Comparison of ENCODE assay signal across 18 cellular contexts in the genomic region with DNA sequence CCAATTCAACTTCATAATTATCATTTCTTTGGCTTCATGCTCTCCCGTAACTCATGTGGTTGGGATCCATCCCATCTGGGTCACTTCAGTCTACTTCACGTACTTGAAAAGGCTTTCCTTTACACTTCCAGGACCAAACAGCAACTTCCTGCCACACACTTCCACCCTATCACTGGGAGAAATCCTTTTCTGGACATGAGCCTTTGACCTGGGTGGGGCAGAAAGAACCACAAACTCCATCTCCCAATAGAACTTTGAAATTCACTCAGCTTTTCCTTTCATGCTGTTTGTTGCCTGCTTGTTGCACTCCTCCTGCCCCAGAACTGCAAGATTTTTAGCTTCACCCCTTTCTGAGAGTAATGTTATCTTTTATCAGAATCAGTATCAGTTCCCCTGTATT. TPM values are rescaled to one million over a fixed set of nuclear protein-coding genes. Genes with fewer than 3 reads are reported as not detected.
DNase-seq lines count a peak whose midpoint lies in the region; ATAC-seq, FAIRE-seq and TF ChIP-seq lines count a peak whose summit lies in the region.
"Had no signal": no experiment of that assay in that cellular context is flagged by ENCODE, and none has a peak within 500 bp of the region (broad histone marks: within the 10 kb centered on the region; RNA-seq: fewer than 3 reads in every experiment).

No MANE protein-coding gene starts in this region.

- CTCF ChIA-PET in activated naive CD4-positive, alpha-beta T cell treated with anti-CD3 and anti-CD28 coated beads for 36 hours (lab: Charles Lee) = interaction anchor here (0.6 to 2.8 kb wide), 20 partner anchors 9 to 333 kb away, joined by 3 to 39 read pairs (median 4); partner anchors contain the start of gene CCDC177
- CTCF ChIA-PET in endothelial cell of umbilical vein (lab: Charles Lee) = interaction anchor here (0.6 to 4.7 kb wide), 11 partner anchors 15 to 294 kb away, joined by 3 to 78 read pairs (median 6); no protein-coding TSS in a partner anchor
- CTCF ChIA-PET in activated CD4-positive, alpha-beta T cell treated with anti-CD3 and anti-CD28 coated beads, Interleukin-2, amount 10 ng/mL, durations not matched to agents 7 days and 5 days (lab: Charles Lee) = interaction anchor here (0.6 kb wide), 1 partner anchor 126 kb away, joined by 4 read pairs; no protein-coding TSS in a partner anchor

- H3K79me2 ChIP-seq in endothelial cell of umbilical vein (ENCODE audit: control insufficient read depth, insufficient read depth, low read length) = no peaks in the 10 kb centered on the region

- H3K27ac ChIP-seq in endothelial cell of umbilical vein (ENCODE audit: insufficient read depth, low read depth, low read length) = no peak overlapping the region
- H3K27ac ChIP-seq: 22Rv1, Peyer's patch had no signal

- no peak for TF ChIP-seq CTCF in endothelial cell of umbilical vein (IDR thresholded peaks at IDR 0.05; ENCODE audit: extremely low read depth in 1 of 2, insufficient read depth in 1 of 2, low read depth in 1 of 2, low read length in 2 of 2)

- no peak overlapping the region for H2AFZ ChIP-seq in endothelial cell of umbilical vein (ENCODE audit: low read depth, low read length)

- H3K9me3 Mint-ChIP-seq in activated naive CD4-positive, alpha-beta T cell treated with anti-CD3 and anti-CD28 coated beads for 36 hours = no peaks in the 10 kb centered on the region
- no peaks in the 10 kb centered on the region for H3K9me3 Mint-ChIP-seq in activated naive CD4-positive, alpha-beta T cell treated with anti-CD3 and anti-CD28 coated beads, Interleukin-2, amount 50 U/mL, for 72 hours
- H3K9me3 Mint-ChIP-seq in activated CD4-positive, alpha-beta T cell treated with anti-CD3 and anti-CD28 coated beads, Interleukin-2, amount 10 ng/mL, durations not matched to agents 7 days and 5 days = no peaks in the 10 kb centered on the region
- H3K9me3 Mint-ChIP-seq: CD4-positive, alpha-beta memory T cell had no signal

- peaks cover 2% of the 10 kb centered on the region for H3K4me1 Mint-ChIP-seq in activated naive CD4-positive, alpha-beta T cell treated with anti-CD3 and anti-CD28 coated beads for 36 hours (ENCODE audit: low read depth)
- no peaks in the 10 kb centered on the region for H3K4me1 Mint-ChIP-seq in activated CD4-positive, alpha-beta T cell treated with anti-CD3 and anti-CD28 coated beads, Interleukin-2, amount 10 ng/mL, durations not matched to agents 7 days and 5 days

- peaks cover 0 to 12% of the 10 kb centered on the region in 2 experiments for H3K36me3 ChIP-seq in endothelial cell of umbilical vein (ENCODE audit: control insufficient read depth in 2 of 2, extremely low read depth in 1 of 2, insufficient read depth in 2 of 2, low read length in 2 of 2)

- intact Hi-C loops in activated naive CD4-positive, alpha-beta T cell treated with anti-CD3 and anti-CD28 coated beads for 36 hours (cut with micrococcal nuclease) = no loop called here
- intact Hi-C loops in endothelial cell of umbilical vein (cut with micrococcal nuclease) (loop anchor here (5.0 kb wide), 3 partner anchors 46 to 236 kb away; partner anchors contain the start of genes ERH and SLC39A9), sciatic nerve (cut with DNase I) (loop anchor here (10.0 kb wide), 1 partner anchor 223 kb away; no protein-coding TSS in a partner anchor)

- no peak for TF ChIP-seq POLR2A in endothelial cell of umbilical vein (IDR thresholded peaks at IDR 0.05; ENCODE audit: low read depth, low read length)

- H3K27ac Mint-ChIP-seq in activated naive CD4-positive, alpha-beta T cell treated with anti-CD3 and anti-CD28 coated beads for 36 hours = peak overlapping the region; percentile 22
- H3K27ac Mint-ChIP-seq in activated naive CD4-positive, alpha-beta T cell treated with anti-CD3 and anti-CD28 coated beads, Interleukin-2, amount 50 U/mL, for 72 hours = no peak overlapping the region
- H3K27ac Mint-ChIP-seq in activated CD4-positive, alpha-beta T cell treated with anti-CD3 and anti-CD28 coated beads, Interleukin-2, amount 10 ng/mL, durations not matched to agents 7 days and 5 days = no peak overlapping the region
- H3K27ac Mint-ChIP-seq: B cell had no signal

- H3K9me3 ChIP-seq in endothelial cell of umbilical vein (replicated peaks; ENCODE audit: control insufficient read depth, insufficient read depth, low read length) = no peaks in the 10 kb centered on the region
- H3K9me3 ChIP-seq: HAP-1, Peyer's patch had no signal

- no peak for FAIRE-seq in endothelial cell of umbilical vein (lab: Jason Lieb, UNC)
- FAIRE-seq: GM12878 had no signal

- H3K4me3 Mint-ChIP-seq in activated naive CD4-positive, alpha-beta T cell treated with anti-CD3 and anti-CD28 coated beads for 36 hours = no peak overlapping the region
- no peak overlapping the region for H3K4me3 Mint-ChIP-seq in activated CD4-positive, alpha-beta T cell treated with anti-CD3 and anti-CD28 coated beads, Interleukin-2, amount 10 ng/mL, durations not matched to agents 7 days and 5 days
- H3K4me3 Mint-ChIP-seq: B cell; CD4-positive, alpha-beta memory T cell had no signal

- POLR2A ChIA-PET in endothelial cell of umbilical vein (lab: Charles Lee) = no interaction called here
- POLR2A ChIA-PET in activated CD4-positive, alpha-beta T cell treated with anti-CD3 and anti-CD28 coated beads, Interleukin-2, amount 10 ng/mL, durations not matched to agents 7 days and 5 days (lab: Charles Lee) = no interaction called here

- no peak overlapping the region for H3K4me3 ChIP-seq in endothelial cell of umbilical vein (replicated peaks in 1 of 3; ENCODE audit: insufficient read depth in 1 of 3, low read depth in 1 of 3, low read length in 3 of 3)
- H3K4me3 ChIP-seq: GM12878, HAP-1, Peyer's patch had no signal

- no peak for ATAC-seq in activated naive CD4-positive, alpha-beta T cell treated with anti-CD3 and anti-CD28 coated beads, Interleukin-2, amount 50 U/mL, for 72 hours
- ATAC-seq in sciatic nerve (peak; percentile 82), HG02852 (IDR thresholded peaks at IDR 0.05; ENCODE audit: unreplicated experiment) (no peak), HG02840 (IDR thresholded peaks at IDR 0.05; ENCODE audit: low FRiP score, unreplicated experiment) (no peak)

- no peaks in the 10 kb centered on the region for H3K27me3 ChIP-seq in endothelial cell of umbilical vein (ENCODE audit: control insufficient read depth in 2 of 2, insufficient read depth in 2 of 2, low read length in 2 of 2)
- H3K27me3 ChIP-seq: Peyer's patch had no signal

- H3K27me3 Mint-ChIP-seq in activated naive CD4-positive, alpha-beta T cell treated with anti-CD3 and anti-CD28 coated beads for 36 hours (ENCODE audit: low read depth) = no peaks in the 10 kb centered on the region
- H3K27me3 Mint-ChIP-seq in activated CD4-positive, alpha-beta T cell treated with anti-CD3 and anti-CD28 coated beads, Interleukin-2, amount 10 ng/mL, durations not matched to agents 7 days and 5 days = no peaks in the 10 kb centered on the region
- H3K27me3 Mint-ChIP-seq: B cell; CD4-positive, alpha-beta memory T cell had no signal

- no peaks in the 10 kb centered on the region for H3K9me1 ChIP-seq in endothelial cell of umbilical vein (replicated peaks; ENCODE audit: control insufficient read depth, extremely low read depth, insufficient read depth, low read length)

- H3K4me2 ChIP-seq in endothelial cell of umbilical vein (ENCODE audit: insufficient read depth, low read length) = no peak overlapping the region

- no peak for DNase-seq in activated naive CD4-positive, alpha-beta T cell treated with anti-CD3 and anti-CD28 coated beads for 36 hours
- DNase-seq in activated naive CD4-positive, alpha-beta T cell treated with anti-CD3 and anti-CD28 coated beads, Interleukin-2, amount 50 U/mL, for 72 hours (ENCODE audit: low spot score in 2 of 2) = no peak
- DNase-seq in SW480 (ENCODE audit: low spot score) (peak; percentile 22), endothelial cell of umbilical vein (ENCODE audit: low read depth, low spot score) (no peak), sciatic nerve (ENCODE audit: low spot score) (no peak)
- no peak for DNase-seq in activated CD4-positive, alpha-beta T cell treated with anti-CD3 and anti-CD28 coated beads, Interleukin-2, amount 10 ng/mL, durations not matched to agents 7 days and 5 days
- DNase-seq: Calu3; CD4-positive, alpha-beta memory T cell; NCI-H1105; NCI-H1694; NCI-H2081 treated with DMSO at 0.1 percent for 48 hours; Peyer's patch had no signal

- peaks cover 2% of the 10 kb centered on the region for H4K20me1 ChIP-seq in endothelial cell of umbilical vein (replicated peaks; ENCODE audit: control insufficient read depth, extremely low read depth, insufficient read depth, low read length)

- peaks cover 5% of the 10 kb centered on the region for H3K36me3 Mint-ChIP-seq in activated naive CD4-positive, alpha-beta T cell treated with anti-CD3 and anti-CD28 coated beads for 36 hours (ENCODE audit: low read depth)
- H3K36me3 Mint-ChIP-seq in activated naive CD4-positive, alpha-beta T cell treated with anti-CD3 and anti-CD28 coated beads, Interleukin-2, amount 50 U/mL, for 72 hours = peaks cover 0 to 5% of the 10 kb centered on the region in 2 donors
- no peaks in the 10 kb centered on the region for H3K36me3 Mint-ChIP-seq in activated CD4-positive, alpha-beta T cell treated with anti-CD3 and anti-CD28 coated beads, Interleukin-2, amount 10 ng/mL, durations not matched to agents 7 days and 5 days (ENCODE audit: low read depth)

- no peak overlapping the region for H3K9ac ChIP-seq in endothelial cell of umbilical vein (replicated peaks; ENCODE audit: extremely low read depth, insufficient read depth, low read length)

- TSS peak; percentile 44 for BruUV-seq in endothelial cell of umbilical vein (replicated peaks; lab: Mats Ljungman, UMichigan)

- dilution Hi-C loops in endothelial cell of umbilical vein (cut with MboI; ENCODE audit: extremely low pct_ligation_motif_present, low sequenced_read_pairs) = no loop called here

- no peaks in the 10 kb centered on the region for H3K4me1 ChIP-seq in endothelial cell of umbilical vein (ENCODE audit: control insufficient read depth, extremely low read depth, insufficient read depth, low read length)
- H3K4me1 ChIP-seq: HAP-1 had no signal

RNA-seq across cellular contexts. Expression of gene GALNT16, which starts 18.4 kb away (rescaled TPM):
- total RNA-seq in activated naive CD4-positive, alpha-beta T cell treated with anti-CD3 and anti-CD28 coated beads for 36 hours = under 1 TPM in 1 of 2 experiments, not detected in 1; 0.02 TPM
- under 1 TPM in 1 of 2 donors, not detected in 1; 0.12 TPM for total RNA-seq in activated naive CD4-positive, alpha-beta T cell treated with anti-CD3 and anti-CD28 coated beads, Interleukin-2, amount 50 U/mL, for 72 hours
- total RNA-seq in endothelial cell of umbilical vein = 0.49 and 1.0 TPM in 2 replicates
- 0.39 and 0.51 TPM in 2 replicates for polyA plus RNA-seq in endothelial cell of umbilical vein
- polyA plus RNA-seq in endothelial cell of umbilical vein (2011; cell fraction: cytosol; rRNA removed) = 0.37 and 0.57 TPM in 2 replicates
- polyA plus RNA-seq in endothelial cell of umbilical vein (2011; cell fraction: nucleus; rRNA removed) = 0.34 and 0.46 TPM in 2 replicates
- polyA plus RNA-seq in endothelial cell of umbilical vein (2012) = 0.52 and 1.1 TPM in 2 replicates
- polyA minus RNA-seq in endothelial cell of umbilical vein = 0.28 and 1.0 TPM in 2 replicates
- polyA minus RNA-seq in endothelial cell of umbilical vein (2011; cell fraction: cytosol; rRNA and poly(A)+ RNA removed) = not detected
- polyA minus RNA-seq in endothelial cell of umbilical vein (2011; cell fraction: nucleus; rRNA and poly(A)+ RNA removed) = 0.10 TPM in 2 replicates
- total RNA-seq in sciatic nerve = 8.1 TPM
- not detected for total RNA-seq in activated CD4-positive, alpha-beta T cell treated with anti-CD3 and anti-CD28 coated beads, Interleukin-2, amount 10 ng/mL, durations not matched to agents 7 days and 5 days
- polyA plus RNA-seq: CD4-positive, alpha-beta memory T cell had no signal

RNA-seq across cellular contexts. Expression of gene EXD2, which starts 50.3 kb away (rescaled TPM):
- 10 to 100 TPM; 11.8 to 12.7 TPM for total RNA-seq in activated naive CD4-positive, alpha-beta T cell treated with anti-CD3 and anti-CD28 coated beads for 36 hours
- total RNA-seq in activated naive CD4-positive, alpha-beta T cell treated with anti-CD3 and anti-CD28 coated beads, Interleukin-2, amount 50 U/mL, for 72 hours = 10 to 100 TPM in 1 of 2 donors, 1 to 10 TPM in 1; 7.1 to 13.5 TPM
- total RNA-seq in endothelial cell of umbilical vein (18.6 and 22.6 TPM in 2 replicates), sciatic nerve (30.0 TPM)
- polyA plus RNA-seq in endothelial cell of umbilical vein = 10.7 and 11.6 TPM in 2 replicates
- polyA plus RNA-seq in endothelial cell of umbilical vein (2011; cell fraction: cytosol; rRNA removed) = 11.5 and 12.2 TPM in 2 replicates
- 20.0 and 23.9 TPM in 2 replicates for polyA plus RNA-seq in endothelial cell of umbilical vein (2011; cell fraction: nucleus; rRNA removed)
- polyA plus RNA-seq in endothelial cell of umbilical vein (2012) = 15.9 and 16.2 TPM in 2 replicates
- 28.7 and 31.3 TPM in 2 replicates for polyA minus RNA-seq in endothelial cell of umbilical vein
- 9.5 TPM for polyA minus RNA-seq in endothelial cell of umbilical vein (2011; cell fraction: cytosol; rRNA and poly(A)+ RNA removed)
- polyA minus RNA-seq in endothelial cell of umbilical vein (2011; cell fraction: nucleus; rRNA and poly(A)+ RNA removed) = 11.9 and 14.0 TPM in 2 replicates
- total RNA-seq in activated CD4-positive, alpha-beta T cell treated with anti-CD3 and anti-CD28 coated beads, Interleukin-2, amount 10 ng/mL, durations not matched to agents 7 days and 5 days = 1 to 10 TPM; 5.2 to 5.8 TPM
